In the genomic region with DNA sequence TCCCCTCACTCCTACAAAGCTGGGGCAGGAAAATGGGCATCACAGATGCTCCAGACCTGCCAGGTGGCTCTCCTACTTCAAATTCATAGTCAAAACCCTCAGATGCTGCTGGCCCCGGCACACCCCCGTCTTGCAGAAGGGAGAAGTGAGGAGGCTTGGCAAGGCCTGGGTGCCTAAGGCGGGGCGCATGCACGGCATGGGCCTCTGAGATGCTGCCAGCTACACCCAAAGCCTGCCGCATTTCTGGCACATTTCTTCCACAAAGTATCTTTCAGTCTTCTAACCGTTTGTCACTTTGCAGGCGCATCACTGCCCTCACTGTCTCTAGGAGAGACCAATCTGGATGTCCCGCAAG, we compare ENCODE assay signal across 9 cellular contexts. TPM values are rescaled to one million over a fixed set of nuclear protein-coding genes. Genes with fewer than 3 reads are reported as not detected.
DNase-seq lines count a peak whose midpoint lies in the region; ATAC-seq and TF ChIP-seq lines count a peak whose summit lies in the region.
"Had no signal": no experiment of that assay in that cellular context is flagged by ENCODE, and none has a peak within 500 bp of the region (broad histone marks: within the 10 kb centered on the region; RNA-seq: fewer than 3 reads in every experiment).

No MANE protein-coding gene starts in this region.

- H3K27me3 Mint-ChIP-seq in activated CD4-positive, alpha-beta memory T cell treated with anti-CD3 and anti-CD28 coated beads, Interleukin-2, amount 10 ng/mL, durations not matched to agents 7 days and 5 days: no peaks in the 10 kb centered on the region

- POLR2A ChIA-PET in activated CD4-positive, alpha-beta memory T cell treated with anti-CD3 and anti-CD28 coated beads, Interleukin-2, amount 10 ng/mL, durations not matched to agents 7 days and 5 days (lab: Charles Lee): interaction anchor here (1.1 to 23.4 kb wide), 4 partner anchors 10 to 84 kb away, joined by 3 to 503 read pairs (median 6); a partner anchor contains a TSS

- H3K9me3 Mint-ChIP-seq in activated CD4-positive, alpha-beta memory T cell treated with anti-CD3 and anti-CD28 coated beads, Interleukin-2, amount 10 ng/mL, durations not matched to agents 7 days and 5 days: no peaks in the 10 kb centered on the region

- H3K9me3 ChIP-seq in GM23248 (ENCODE audit: low read depth) (no peaks in the 10 kb centered on the region), esophagus squamous epithelium (no peaks in the 10 kb centered on the region), smooth muscle cell (replicated peaks; ENCODE audit: low read depth) (no peaks in the 10 kb centered on the region)

- peaks cover 100% of the 10 kb centered on the region for H3K4me1 Mint-ChIP-seq in activated CD4-positive, alpha-beta memory T cell treated with anti-CD3 and anti-CD28 coated beads, Interleukin-2, amount 10 ng/mL, durations not matched to agents 7 days and 5 days

- TF ChIP-seq CTCF in esophagus squamous epithelium (IDR thresholded peaks at IDR 0.05): no peak
- TF ChIP-seq CTCF in smooth muscle cell (IDR thresholded peaks at IDR 0.05; ENCODE audit: borderline replicate concordance, insufficient read depth, poor library complexity, severe bottlenecking): no peak

- intact Hi-C loops in esophagus squamous epithelium (cut with DNase I): no loop called here

- WGBS in GM23248 (ENCODE audit: low coverage in 1 of 2, low lambda C conversion rate in 2 of 2, missing lambda C conversion rate in 2 of 2), 2 experiments: 22 to 26% methylated on average over 9 of the region's 9 CpGs
- WGBS in esophagus squamous epithelium, 2 donors: 32 to 44% methylated on average over 8 to 9 of the region's 9 CpGs
- 92% methylated on average over 9 of the region's 9 CpGs for WGBS in smooth muscle cell (ENCODE audit: low lambda C conversion rate)

- H3K4me3 ChIP-seq in GM23248 (peak overlapping the region; percentile 18; the same call in 1 of the 2 replicates), esophagus squamous epithelium (no peak overlapping the region), smooth muscle cell (no peak overlapping the region)

- H3K4me2 ChIP-seq in GM23248 (ENCODE audit: unreplicated experiment): peak overlapping the region; percentile 64
- peak overlapping the region; percentile 54 for H3K4me2 ChIP-seq in smooth muscle cell

- H3F3A ChIP-seq in GM23248 (ENCODE audit: insufficient read depth) (peaks cover 71% of the 10 kb centered on the region), smooth muscle cell (ENCODE audit: low read depth) (peaks cover 40% of the 10 kb centered on the region)

- no peak overlapping the region for H2AFZ ChIP-seq in GM23248
- no peak overlapping the region for H2AFZ ChIP-seq in smooth muscle cell (ENCODE audit: low read depth)

- H3K9me2 ChIP-seq in GM23248 (ENCODE audit: insufficient read depth): no peaks in the 10 kb centered on the region

- H3K79me2 ChIP-seq in GM23248 (ENCODE audit: insufficient read depth) (peaks cover 89% of the 10 kb centered on the region), smooth muscle cell (ENCODE audit: low read depth) (peaks cover 69% of the 10 kb centered on the region)

- no peak for ATAC-seq in GM21825 (IDR thresholded peaks at IDR 0.05; ENCODE audit: unreplicated experiment)

- CTCF ChIA-PET in activated CD4-positive, alpha-beta memory T cell treated with anti-CD3 and anti-CD28 coated beads, Interleukin-2, amount 10 ng/mL, durations not matched to agents 7 days and 5 days (lab: Charles Lee): interaction anchor here (1.5 to 4.0 kb wide), 3 partner anchors 9 to 20 kb away, joined by 3 to 26 read pairs (median 9); a partner anchor contains a TSS

- no peak for DNase-seq in GM23248
- DNase-seq in activated CD4-positive, alpha-beta memory T cell treated with anti-CD3 and anti-CD28 coated beads, Interleukin-2, amount 10 ng/mL, durations not matched to agents 7 days and 5 days: no peak
- no peak for DNase-seq in esophagus squamous epithelium (lab: John Stamatoyannopoulos, UW)
- DNase-seq in smooth muscle cell (lab: John Stamatoyannopoulos, UW; ENCODE audit: unreplicated experiment): no peak
- no peak for DNase-seq in NCI-H69 (lab: John Stamatoyannopoulos, UW)
- DNase-seq in cortex of kidney (lab: John Stamatoyannopoulos, UW): no peak
- DNase-seq in NCI-H1092 (lab: John Stamatoyannopoulos, UW): no peak
- DNase-seq: T-helper 9 cell had no signal

- H3K4me1 ChIP-seq in GM23248 (ENCODE audit: insufficient read depth): peaks cover 81% of the 10 kb centered on the region
- H3K4me1 ChIP-seq in esophagus squamous epithelium: peaks cover 71 to 100% (median 92%) of the 10 kb centered on the region in 3 donors
- peaks cover 27% of the 10 kb centered on the region for H3K4me1 ChIP-seq in smooth muscle cell (ENCODE audit: low read depth)

- H4K20me1 ChIP-seq in GM23248 (ENCODE audit: insufficient read depth) (no peaks in the 10 kb centered on the region), smooth muscle cell (ENCODE audit: low read depth) (peaks cover 100% of the 10 kb centered on the region)

- peaks cover 30% of the 10 kb centered on the region; the same call in 1 of the 2 replicates for H3K36me3 ChIP-seq in GM23248 (ENCODE audit: low read depth)
- peaks cover 53 to 98% (median 53%) of the 10 kb centered on the region in 3 donors for H3K36me3 ChIP-seq in esophagus squamous epithelium
- H3K36me3 ChIP-seq in smooth muscle cell (ENCODE audit: low read depth): no peaks in the 10 kb centered on the region

- peak overlapping the region; percentile 6 for H3K4me3 Mint-ChIP-seq in activated CD4-positive, alpha-beta memory T cell treated with anti-CD3 and anti-CD28 coated beads, Interleukin-2, amount 10 ng/mL, durations not matched to agents 7 days and 5 days

- TF ChIP-seq POLR2A in esophagus squamous epithelium (IDR thresholded peaks at IDR 0.05): no peak

- H3K27me3 ChIP-seq in GM23248 (replicated peaks; ENCODE audit: insufficient read depth): no peaks in the 10 kb centered on the region
- no peaks in the 10 kb centered on the region for H3K27me3 ChIP-seq in esophagus squamous epithelium
- no peaks in the 10 kb centered on the region for H3K27me3 ChIP-seq in smooth muscle cell (ENCODE audit: low read depth)

- H3K27ac ChIP-seq in GM23248 (peak overlapping the region; percentile 99), esophagus squamous epithelium (peak overlapping the region; percentile 63 to 91 (median 83)), smooth muscle cell (ENCODE audit: low read depth) (peak overlapping the region; percentile 98)

- H3K9ac ChIP-seq in GM23248: peak overlapping the region; percentile 82
- peak overlapping the region; percentile 89 for H3K9ac ChIP-seq in smooth muscle cell (ENCODE audit: low read depth)

- H3K27ac Mint-ChIP-seq in activated CD4-positive, alpha-beta memory T cell treated with anti-CD3 and anti-CD28 coated beads, Interleukin-2, amount 10 ng/mL, durations not matched to agents 7 days and 5 days: peak overlapping the region; percentile 95

- in situ Hi-C loops in GM23248 (cut with MboI): no loop called here

- peaks cover 93% of the 10 kb centered on the region for H3K36me3 Mint-ChIP-seq in activated CD4-positive, alpha-beta memory T cell treated with anti-CD3 and anti-CD28 coated beads, Interleukin-2, amount 10 ng/mL, durations not matched to agents 7 days and 5 days (ENCODE audit: low read depth)

RNA-seq across cellular contexts. Expression of a gene that starts 19.6 kb away (rescaled TPM):
- total RNA-seq in GM23248 (2014; rRNA removed; shearing (Covaris generic)): 471 and 487 TPM in 2 replicates
- polyA plus RNA-seq in GM23248 (2016; fragmentation: Nextera tagmentation; extraction: Ambion mirVana) (413 and 419 TPM in 2 replicates), smooth muscle cell (273 and 283 TPM in 2 replicates)
- total RNA-seq in activated CD4-positive, alpha-beta memory T cell treated with anti-CD3 and anti-CD28 coated beads, Interleukin-2, amount 10 ng/mL, durations not matched to agents 7 days and 5 days: 100 to 1,000 TPM; 463 to 465 TPM
- total RNA-seq in esophagus squamous epithelium (100 to 1,000 TPM; 131 to 203 (median 171) TPM), smooth muscle cell (224 and 259 TPM in 2 replicates)
